8 cellular contexts compared by ENCODE assay signal in genomic region chr6:10146723-10147451, GRCh38.
A peak's percentile ranks its signal among the peaks of the same experiment; 100 is the strongest.
DNase-seq lines count a peak whose midpoint lies in the region; ATAC-seq, FAIRE-seq and TF ChIP-seq lines count a peak whose summit lies in the region.

No MANE protein-coding gene starts in this region.

- no peaks in the 10 kb centered on the region for H3K9me3 ChIP-seq in kidney (ENCODE audit: control insufficient read depth in 1 of 2, low read length in 2 of 2)

- no peak for DNase-seq in BJ (ENCODE audit: low read depth)
- peak; percentile 78 for DNase-seq in NCI-H69 (lab: John Stamatoyannopoulos, UW)
- DNase-seq in astrocyte of the hippocampus (ENCODE audit: low read depth, low spot score) = peak; percentile 62
- DNase-seq in kidney = no peak
- peak; percentile 40 for DNase-seq in urothelium cell line (ENCODE audit: low spot score)
- no peak for DNase-seq in NCI-H1436 treated with DMSO at 0.1 percent for 48 hours (lab: John Stamatoyannopoulos, UW)

- no peaks in the 10 kb centered on the region for H3K27me3 ChIP-seq in BJ (ENCODE audit: control insufficient read depth, insufficient read depth, low read length)

- no peaks in the 10 kb centered on the region for H3K4me1 ChIP-seq in kidney (ENCODE audit: control insufficient read depth in 1 of 2, insufficient read depth in 1 of 2, low read depth in 1 of 2, low read length in 2 of 2)

- no peak overlapping the region for H3K9ac ChIP-seq in kidney (ENCODE audit: low read length in 2 of 2)

- CTCF ChIA-PET in BJ (lab: Yijun Ruan, JAX) = interaction anchor here (0.9 to 1.7 kb wide), 3 partner anchors 16 to 268 kb away, joined by 3 to 4 read pairs (median 3); partner anchors contain the start of gene TFAP2A

- ATAC-seq in GM18868 (IDR thresholded peaks at IDR 0.05; ENCODE audit: unreplicated experiment) (peak; percentile 99), HG02970 (IDR thresholded peaks at IDR 0.05; ENCODE audit: low FRiP score, unreplicated experiment) (peak; percentile 96)

- no peak overlapping the region for H3K27ac ChIP-seq in kidney (ENCODE audit: low read depth in 2 of 2, low read length in 2 of 2)

- H3K36me3 ChIP-seq in BJ (ENCODE audit: control insufficient read depth, insufficient read depth, low read length) (no peaks in the 10 kb centered on the region), kidney (ENCODE audit: control insufficient read depth in 1 of 2, insufficient read depth in 2 of 2, low read length in 2 of 2) (no peaks in the 10 kb centered on the region)

- POLR2A ChIA-PET in BJ (lab: Charles Lee) = no interaction called here

- TF ChIP-seq CTCF in BJ (IDR thresholded peaks at IDR 0.05; ENCODE audit: insufficient read depth, low read depth, low read length) (no peak), kidney (IDR thresholded peaks at IDR 0.05; ENCODE audit: borderline replicate concordance, extremely low read depth, insufficient read depth) (no peak)

- intact Hi-C loops in kidney (cut with DNase I) = no loop called here

- H3K4me3 ChIP-seq in BJ (ENCODE audit: low read depth, low read length) (peak overlapping the region; percentile 37), kidney (ENCODE audit: low read length in 2 of 2) (peak overlapping the region; percentile 38 to 48)

- FAIRE-seq in kidney (lab: Jason Lieb, UNC) (no peak), urothelium cell line (lab: Jason Lieb, UNC) (no peak)

Comparison
In these comparisons a context has a peak if more than half of its experiments do, and no peak if none do; other contexts are left out.
1. DNase-seq: peak in NCI-H69 (single experiment), astrocyte of the hippocampus (single experiment) and urothelium cell line (single experiment); none in BJ (single experiment), kidney (single experiment) and NCI-H1436 treated with DMSO at 0.1 percent for 48 hours (single experiment).